Comparison of ENCODE assay signal across 6 cellular contexts in genomic region chr17:75876190-75876937, GRCh38. TPM values are rescaled to one million over a fixed set of nuclear protein-coding genes. Genes with fewer than 3 reads are reported as not detected.
DNase-seq lines count a peak whose midpoint lies in the region; TF ChIP-seq lines count a peak whose summit lies in the region.

No MANE protein-coding gene starts in this region.

- WGBS in liver = 23% methylated on average over 26 of the region's 26 CpGs
- WGBS in transverse colon (ENCODE audit: low coverage in 1 of 2), 2 donors = 10% methylated on average over 23 of the region's 26 CpGs; no CpG with 5 or more reads in 1 of the 2 donors

- CTCF ChIA-PET in AG04449 (lab: Yijun Ruan, JAX) = interaction anchor here (0.6 to 4.6 kb wide), 12 partner anchors 10 to 243 kb away, joined by 3 to 24 read pairs (median 8); partner anchors contain the start of genes MRPL38, SMIM5, TRIM65 and WBP2

- H3K4me3 ChIP-seq in AG04449 (ENCODE audit: low read depth, low read length) (no peak overlapping the region; the same call in 1 of the 2 replicates), liver (ENCODE audit: low read depth in 1 of 3, low read length in 3 of 3) (peak overlapping the region; percentile 2 to 69 (median 29)), transverse colon (peak overlapping the region; percentile 63 to 76 (median 70))

- peak overlapping the region; percentile 80 to 95 for H3K27ac ChIP-seq in liver (ENCODE audit: low read depth in 1 of 2, low read length in 2 of 2)
- H3K27ac ChIP-seq in transverse colon = peak overlapping the region; percentile 94 to 97 (median 96)

- TF ChIP-seq POLR2A in transverse colon (IDR thresholded peaks at IDR 0.05) = peak; percentile 53

- peak overlapping the region; percentile 9 to 52 for H3K9ac ChIP-seq in liver (ENCODE audit: low read depth in 1 of 2, low read length in 2 of 2)

- H3K9me3 ChIP-seq in liver (ENCODE audit: control insufficient read depth in 4 of 4, low read length in 3 of 4) (no peaks in the 10 kb centered on the region), transverse colon (no peaks in the 10 kb centered on the region)

- H3K36me3 ChIP-seq in liver (ENCODE audit: control insufficient read depth in 4 of 4, insufficient read depth in 3 of 4, low read depth in 1 of 4, low read length in 3 of 4) = peaks cover 0 to 7% (median 3%) of the 10 kb centered on the region in 4 donors
- H3K36me3 ChIP-seq in transverse colon = no peaks in the 10 kb centered on the region

- DNase-seq in AG04449 (ENCODE audit: low read depth, low spot score) (no peak), NCI-H146 (lab: John Stamatoyannopoulos, UW) (peak; percentile 73), activated gamma-delta T cell (lab: John Stamatoyannopoulos, UW) (peak; percentile 42), transverse colon (peak; percentile 86), hippocampal formation (lab: John Stamatoyannopoulos, UW) (no peak)

- POLR2A ChIA-PET in AG04449 (lab: Yijun Ruan, JAX) = interaction anchor here (1.1 kb wide), 1 partner anchor 111 kb away, joined by 3 read pairs; the partner anchor contains the start of gene GALK1

- TF ChIP-seq EP300 in transverse colon (IDR thresholded peaks at IDR 0.05; ENCODE audit: low read depth) = no peak

- intact Hi-C loops in transverse colon (cut with DNase I; ENCODE audit: low total_unique reads) = loop anchor here (5.0 kb wide), 1 partner anchor 851 kb away; the partner anchor contains the start of genes JMJD6 and METTL23

- peaks cover 12 to 39% (median 23%) of the 10 kb centered on the region in 4 donors for H3K4me1 ChIP-seq in liver (ENCODE audit: control insufficient read depth in 4 of 4, insufficient read depth in 4 of 4, low read length in 3 of 4)
- peaks cover 42 to 61% (median 51%) of the 10 kb centered on the region in 4 donors for H3K4me1 ChIP-seq in transverse colon

- TF ChIP-seq RAD21 in liver (IDR thresholded peaks at IDR 0.05) = no peak

- no peaks in the 10 kb centered on the region for H3K27me3 ChIP-seq in liver (ENCODE audit: control insufficient read depth in 4 of 4, insufficient read depth in 4 of 4, low read length in 3 of 4)
- no peaks in the 10 kb centered on the region for H3K27me3 ChIP-seq in transverse colon

- peak; percentile 9 for TF ChIP-seq CTCF in AG04449 (IDR thresholded peaks at IDR 0.05; ENCODE audit: insufficient read depth, low read length, missing control alignments)
- TF ChIP-seq CTCF in liver (IDR thresholded peaks at IDR 0.05; ENCODE audit: low read depth, low read length, missing input control) = no peak
- peak in 3 of 5 experiments; percentile 13 to 48 (median 40) for TF ChIP-seq CTCF in transverse colon (IDR thresholded peaks at IDR 0.05)

- in situ Hi-C loops in transverse colon (cut with MboI; ENCODE audit: low pct_ligation_motif_present in 1 of 4, low pct_unique_long_range_greater_than_20kb in 1 of 4, low sequenced_read_pairs in 3 of 4) = loop anchor here in 1 of 4 donors (25.0 kb wide), 1 partner anchor 114 kb away; the partner anchor contains the start of gene GALK1

TF ChIP-seq in liver, 16 proteins besides CTCF, POLR2A, EP300 and RAD21:
- TF ChIP-seq FOXA2 (IDR thresholded peaks at IDR 0.05) (no peak), YY1 (IDR thresholded peaks at IDR 0.05) (peak; percentile 22), EGR1 (IDR thresholded peaks at IDR 0.05; ENCODE audit: low read depth in 2 of 2) (no peak), FOXA1 (IDR thresholded peaks at IDR 0.05) (no peak), MAX (IDR thresholded peaks at IDR 0.05) (peak; percentile 87), ZBTB33 (IDR thresholded peaks at IDR 0.05) (no peak), JUND (IDR thresholded peaks at IDR 0.05) (no peak), SP1 (IDR thresholded peaks at IDR 0.05) (peak; percentile 79), RXRA (IDR thresholded peaks at IDR 0.05) (peak; percentile 78 to 79), HNF4G (IDR thresholded peaks at IDR 0.05) (peak; percentile 78), HNF4A (conservative IDR thresholded peaks at IDR 0.05) (peak; percentile 92), NR2F2 (IDR thresholded peaks at IDR 0.05) (no peak), GABPA (IDR thresholded peaks at IDR 0.05 in 1 of 2, conservative IDR thresholded peaks at IDR 0.05 in 1 of 2) (no peak), TAF1 (conservative IDR thresholded peaks at IDR 0.05) (no peak)
- TF ChIP-seq, protein P1, sequence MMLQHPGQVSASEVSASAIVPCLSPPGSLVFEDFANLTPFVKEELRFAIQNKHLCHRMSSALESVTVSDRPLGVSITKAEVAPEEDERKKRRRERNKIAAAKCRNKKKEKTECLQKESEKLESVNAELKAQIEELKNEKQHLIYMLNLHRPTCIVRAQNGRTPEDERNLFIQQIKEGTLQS (IDR thresholded peaks at IDR 0.05) = no peak
TF ChIP-seq in liver: peak in this region for 6.

RNA-seq across cellular contexts. Expression of gene TRIM47, which starts 2.0 kb away (rescaled TPM):
- 10 to 100 TPM in 1 of 2 donors, 1 to 10 TPM in 1; 6.9 to 15.4 TPM for total RNA-seq in liver
- 10 to 100 TPM; 12.2 to 18.5 TPM for polyA plus RNA-seq in liver
- total RNA-seq in transverse colon = 100 to 1,000 TPM in 1 of 4 donors, 10 to 100 TPM in 3; 38.6 to 118 (median 41.0) TPM

RNA-seq across cellular contexts. Expression of gene TRIM65, which starts 20.4 kb away (rescaled TPM):
- 1 to 10 TPM; 7.7 to 8.6 TPM for total RNA-seq in liver
- polyA plus RNA-seq in liver = 1 to 10 TPM; 1.5 to 5.3 TPM
- 10 to 100 TPM; 16.8 to 21.7 (median 20.5) TPM for total RNA-seq in transverse colon

RNA-seq across cellular contexts. Expression of gene WBP2, which starts 21.2 kb away (rescaled TPM):
- total RNA-seq in liver (10 to 100 TPM; 29.0 to 32.5 TPM), transverse colon (10 to 100 TPM; 27.7 to 75.1 (median 56.8) TPM)
- polyA plus RNA-seq in liver = 10 to 100 TPM; 70.7 to 99.4 TPM

RNA-seq across cellular contexts. Expression of gene MRPL38, which starts 28.3 kb away (rescaled TPM):
- total RNA-seq in liver (10 to 100 TPM; 23.0 to 43.9 TPM), transverse colon (100 to 1,000 TPM in 1 of 4 donors, 10 to 100 TPM in 3; 40.6 to 117 (median 48.5) TPM)
- 10 to 100 TPM; 57.1 to 63.9 TPM for polyA plus RNA-seq in liver

RNA-seq across cellular contexts. Expression of gene UNC13D, which starts 32.2 kb away (rescaled TPM):
- total RNA-seq in liver (10 to 100 TPM; 10.3 to 22.9 TPM), transverse colon (10 to 100 TPM in 3 of 4 donors, 1 to 10 TPM in 1; 3.0 to 48.3 (median 16.2) TPM)
- polyA plus RNA-seq in liver = 1 to 10 TPM; 2.1 to 4.9 TPM

Comparison
In these comparisons a context has a peak if more than half of its experiments do, and no peak if none do; other contexts are left out.
1. DNase-seq: peak in NCI-H146 (single experiment), activated gamma-delta T cell (single experiment) and transverse colon (single experiment); none in AG04449 (single experiment) and hippocampal formation (0 of 2).